Comparison of ENCODE assay signal across 17 cellular contexts in the genomic region with DNA sequence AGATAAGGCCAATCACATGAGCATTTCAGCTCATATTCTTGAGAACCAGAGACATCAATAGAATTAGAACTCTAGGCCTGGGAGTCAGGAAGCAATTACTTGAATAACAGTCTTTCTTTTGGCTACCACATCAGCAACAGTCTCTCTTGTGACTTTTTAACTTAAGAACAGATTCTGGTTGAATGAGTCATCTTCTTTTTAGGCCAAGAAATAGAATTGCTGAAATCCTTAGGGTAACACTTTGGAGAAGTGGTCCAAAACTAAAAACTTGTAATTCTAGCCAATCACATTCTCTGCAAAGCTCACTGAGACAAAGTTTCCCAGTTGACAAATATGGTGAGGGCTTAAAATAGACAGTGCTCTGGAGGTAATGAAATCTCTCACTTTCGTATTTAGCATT.
DNase-seq lines count a peak whose midpoint lies in the region; ATAC-seq and TF ChIP-seq lines count a peak whose summit lies in the region.
"Had no signal": no experiment of that assay in that cellular context is flagged by ENCODE, and none has a peak within 500 bp of the region (broad histone marks: within the 10 kb centered on the region; RNA-seq: fewer than 3 reads in every experiment).

No MANE protein-coding gene starts in this region.

- H2BK120ac ChIP-seq in neuronal stem cell (ENCODE audit: low read depth, low read length): no peak overlapping the region

- H2BK5ac ChIP-seq in neuronal stem cell (ENCODE audit: low read length): no peak overlapping the region

- H3K4me1 ChIP-seq in suprapubic skin (peaks cover 2% of the 10 kb centered on the region), neuronal stem cell (ENCODE audit: control insufficient read depth in 2 of 2, insufficient read depth in 1 of 2, low read depth in 1 of 2, low read length in 2 of 2) (no peaks in the 10 kb centered on the region)

- peak; percentile 84 to 92 for ATAC-seq in left cardiac atrium
- no peak for ATAC-seq in GM18519 (IDR thresholded peaks at IDR 0.05; ENCODE audit: low FRiP score, unreplicated experiment)
- ATAC-seq in HG03342 (IDR thresholded peaks at IDR 0.05; ENCODE audit: unreplicated experiment): no peak
- ATAC-seq: activated T-cell treated with anti-CD3 and anti-CD28 coated beads, Interleukin-2, amount 50 U/mL, for 72 hours; left colon had no signal

- TF ChIP-seq CTCF in HFFc6 (IDR thresholded peaks at IDR 0.05) (no peak), cardiac fibroblast (IDR thresholded peaks at IDR 0.05; ENCODE audit: low read depth, low read length) (no peak), suprapubic skin (IDR thresholded peaks at IDR 0.05) (no peak)

- no peak overlapping the region for H4K8ac ChIP-seq in neuronal stem cell (ENCODE audit: low read depth, low read length)

- no peak overlapping the region for H3K4ac ChIP-seq in neuronal stem cell (ENCODE audit: low read length)

- H3K27ac ChIP-seq in suprapubic skin (peak overlapping the region; percentile 44), neuronal stem cell (replicated peaks; ENCODE audit: low read length) (no peak overlapping the region)
- H3K27ac ChIP-seq: HL-60 had no signal

- intact Hi-C loops in left cardiac atrium (cut with DNase I): no loop called here

- H3K18ac ChIP-seq in neuronal stem cell (ENCODE audit: low read length): no peak overlapping the region

- no peaks in the 10 kb centered on the region for H3K36me3 ChIP-seq in suprapubic skin
- H3K36me3 ChIP-seq in neuronal stem cell (replicated peaks in 1 of 2; ENCODE audit: control insufficient read depth in 2 of 2, insufficient read depth in 2 of 2, low read length in 2 of 2): no peaks in the 10 kb centered on the region

- peaks cover 12% of the 10 kb centered on the region for H3K4me1 Mint-ChIP-seq in HFFc6 (ENCODE audit: low read depth)
- H3K4me1 Mint-ChIP-seq: activated CD4-positive, alpha-beta T cell treated with anti-CD3 and anti-CD28 coated beads, Interleukin-2, amount 10 ng/mL, durations not matched to agents 24 days and 14 days; CD8-positive, alpha-beta memory T cell had no signal

- TF ChIP-seq POLR2A in suprapubic skin (IDR thresholded peaks at IDR 0.05): no peak

- no peak overlapping the region for H2BK12ac ChIP-seq in neuronal stem cell (ENCODE audit: low read length)

- H3K9ac ChIP-seq in neuronal stem cell (ENCODE audit: low read depth, low read length, poor library complexity): no peak overlapping the region

- H2BK15ac ChIP-seq in neuronal stem cell (ENCODE audit: low read length): no peak overlapping the region

- H2AFZ ChIP-seq in neuronal stem cell (ENCODE audit: low read length): no peak overlapping the region

- no peak overlapping the region for H3K27ac Mint-ChIP-seq in HFFc6
- H3K27ac Mint-ChIP-seq: activated CD4-positive, alpha-beta T cell treated with anti-CD3 and anti-CD28 coated beads, Interleukin-2, amount 10 ng/mL, durations not matched to agents 24 days and 14 days; activated T-cell treated with anti-CD3 and anti-CD28 coated beads, Interleukin-2, amount 50 U/mL, for 72 hours; CD8-positive, alpha-beta memory T cell had no signal

- H3K14ac ChIP-seq in neuronal stem cell (ENCODE audit: low read length): no peak overlapping the region

- H3K4me3 ChIP-seq in cardiac fibroblast (replicated peaks in 1 of 2; ENCODE audit: low read depth in 2 of 2, low read length in 2 of 2): no peak overlapping the region
- H3K4me3 ChIP-seq in suprapubic skin: no peak overlapping the region
- H3K4me3 ChIP-seq in neuronal stem cell (ENCODE audit: low read length in 2 of 2): no peak overlapping the region

- H2AK5ac ChIP-seq in neuronal stem cell (ENCODE audit: low read depth, low read length): no peak overlapping the region

- no peak overlapping the region for H4K91ac ChIP-seq in neuronal stem cell (ENCODE audit: low read depth, low read length, poor library complexity)

- H3K36me3 Mint-ChIP-seq in HFFc6 (ENCODE audit: low read depth): no peaks in the 10 kb centered on the region
- H3K36me3 Mint-ChIP-seq: CD8-positive, alpha-beta memory T cell had no signal

- no peaks in the 10 kb centered on the region for H3K79me1 ChIP-seq in neuronal stem cell (ENCODE audit: low read depth, low read length)

- no peaks in the 10 kb centered on the region for H3K9me3 Mint-ChIP-seq in HFFc6
- H3K9me3 Mint-ChIP-seq: activated CD4-positive, alpha-beta T cell treated with anti-CD3 and anti-CD28 coated beads, Interleukin-2, amount 10 ng/mL, durations not matched to agents 24 days and 14 days; activated T-cell treated with anti-CD3 and anti-CD28 coated beads, Interleukin-2, amount 50 U/mL, for 72 hours had no signal

- peak; percentile 27 for DNase-seq in HFFc6
- DNase-seq in cardiac fibroblast (ENCODE audit: low read depth in 2 of 2): peak; percentile 55 to 79
- no peak for DNase-seq in left cardiac atrium
- DNase-seq in suprapubic skin (ENCODE audit: low spot score in 2 of 2): no peak
- no peak for DNase-seq in D341Med (ENCODE audit: low spot score)
- no peak for DNase-seq in neuronal stem cell (ENCODE audit: low spot score)
- DNase-seq: activated CD4-positive, alpha-beta T cell treated with anti-CD3 and anti-CD28 coated beads, Interleukin-2, amount 10 ng/mL, durations not matched to agents 24 days and 14 days; activated T-cell treated with anti-CD3 and anti-CD28 coated beads, Interleukin-2, amount 50 U/mL, for 72 hours; amygdala; CD8-positive, alpha-beta memory T cell; left colon; NCI-H1694 treated with DMSO at 0.1 percent for 48 hours; NCI-H526; stimulated activated CD4-positive, alpha-beta T cell treated with anti-CD3 and anti-CD28 coated beads, Interleukin-2, amount 100 ng/mL, for 48 hours had no signal

- no peak for TF ChIP-seq EP300 in suprapubic skin (IDR thresholded peaks at IDR 0.05)

- H3K4me2 ChIP-seq in neuronal stem cell (ENCODE audit: insufficient read depth, low read length, poor library complexity, severe bottlenecking): no peak overlapping the region

- 60% methylated on average over 1 of the region's 1 CpG for WGBS in suprapubic skin
- WGBS in neuronal stem cell (ENCODE audit: extremely low coverage in 2 of 2, insufficient read length in 2 of 2, insufficient replicate concordance in 1 of 2), 2 donors: no CpG with 5 or more reads among the region's 1 CpG

- no peak overlapping the region for H3K4me3 Mint-ChIP-seq in HFFc6
- H3K4me3 Mint-ChIP-seq: activated CD4-positive, alpha-beta T cell treated with anti-CD3 and anti-CD28 coated beads, Interleukin-2, amount 10 ng/mL, durations not matched to agents 24 days and 14 days; activated T-cell treated with anti-CD3 and anti-CD28 coated beads, Interleukin-2, amount 50 U/mL, for 72 hours; CD8-positive, alpha-beta memory T cell had no signal

- no peaks in the 10 kb centered on the region for H3K27me3 ChIP-seq in suprapubic skin
- H3K27me3 ChIP-seq in neuronal stem cell (ENCODE audit: control insufficient read depth in 3 of 3, insufficient read depth in 3 of 3, low read depth in 1 of 3, low read length in 3 of 3): no peaks in the 10 kb centered on the region

- no peaks in the 10 kb centered on the region for H3K27me3 Mint-ChIP-seq in HFFc6 (ENCODE audit: insufficient read depth)
- H3K27me3 Mint-ChIP-seq: activated CD4-positive, alpha-beta T cell treated with anti-CD3 and anti-CD28 coated beads, Interleukin-2, amount 10 ng/mL, durations not matched to agents 24 days and 14 days; CD8-positive, alpha-beta memory T cell had no signal

- no peak overlapping the region for H3K23ac ChIP-seq in neuronal stem cell (ENCODE audit: low read depth, low read length, poor library complexity)

- H3K9me3 ChIP-seq in suprapubic skin (no peaks in the 10 kb centered on the region), neuronal stem cell (replicated peaks in 1 of 2; ENCODE audit: control insufficient read depth in 2 of 2, insufficient read depth in 1 of 2, low read depth in 1 of 2, low read length in 2 of 2) (no peaks in the 10 kb centered on the region)

Comparison
In these comparisons a context has a peak if more than half of its experiments do, and no peak if none do; other contexts are left out.
1. DNase-seq: peak in HFFc6 (single experiment) and cardiac fibroblast (2 of 2); none in left cardiac atrium (single experiment), suprapubic skin (0 of 2), D341Med (single experiment) and neuronal stem cell (single experiment).
2. ATAC-seq: peak in left cardiac atrium (2 of 2); none in GM18519 (single experiment) and HG03342 (single experiment).